In the genomic region with DNA sequence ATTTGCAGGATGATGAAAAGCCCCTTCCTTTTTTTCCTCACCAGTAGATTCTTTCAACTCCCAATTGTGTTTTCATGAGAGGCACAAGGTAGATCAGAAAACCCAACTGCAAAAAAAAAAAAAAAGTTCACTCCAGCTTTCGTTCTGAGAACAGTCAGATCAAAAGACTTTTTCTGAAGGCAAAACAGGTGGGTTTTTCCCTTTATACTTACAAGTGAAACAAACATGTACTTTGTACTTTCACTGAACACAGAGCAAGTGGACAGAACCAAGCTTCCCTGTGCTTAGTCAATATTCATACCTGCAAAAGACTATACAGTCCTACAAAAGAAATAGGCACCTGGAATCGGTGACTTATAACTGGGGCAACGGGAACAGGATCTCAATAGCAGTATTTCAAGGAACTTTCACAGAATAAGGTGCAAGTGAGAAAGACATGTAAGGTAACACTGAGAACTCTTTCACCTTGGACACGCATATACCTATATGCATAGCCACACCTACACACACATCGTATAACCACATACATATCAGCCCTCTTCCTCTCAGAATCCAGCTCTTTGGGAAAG, we compare ENCODE assay signal across 15 cellular contexts. TPM values are rescaled to one million over a fixed set of nuclear protein-coding genes. Genes with fewer than 3 reads are reported as not detected.
DNase-seq lines count a peak whose midpoint lies in the region; ATAC-seq lines count a peak whose summit lies in the region.
"Had no signal": no experiment of that assay in that cellular context is flagged by ENCODE, and none has a peak within 500 bp of the region (broad histone marks: within the 10 kb centered on the region; RNA-seq: fewer than 3 reads in every experiment).

No MANE protein-coding gene starts in this region.

- ATAC-seq in GM18858 (IDR thresholded peaks at IDR 0.05; ENCODE audit: unreplicated experiment) (peak; percentile 85), GM21786 (IDR thresholded peaks at IDR 0.05; ENCODE audit: unreplicated experiment) (peak; percentile 95), HG03354 (IDR thresholded peaks at IDR 0.05; ENCODE audit: poor library complexity, severe bottlenecking, unreplicated experiment) (peak; percentile 76), GM21381 (IDR thresholded peaks at IDR 0.05; ENCODE audit: unreplicated experiment) (no peak)

- DNase-seq in mucosa of gallbladder (ENCODE audit: low spot score) (peak; percentile 21), NCI-H1092 (lab: John Stamatoyannopoulos, UW) (no peak), DMS79 (lab: John Stamatoyannopoulos, UW) (no peak), H4 (ENCODE audit: low spot score) (no peak)
- DNase-seq: activated naive CD4-positive, alpha-beta T cell treated with Interleukin-2 at 50 U/mL for 16 hours; effector memory CD4-positive, alpha-beta T cell; GM23248; KBM-7; NCI-H1694 treated with DMSO at 0.1 percent for 48 hours; nucleus accumbens had no signal

RNA-seq across cellular contexts. Expression of a gene that starts 54.1 kb away (rescaled TPM):
- 38.8 TPM for total RNA-seq in mucosa of gallbladder
- total RNA-seq in H4 (2014; rRNA removed; shearing (Covaris generic)): 0.04 and 0.31 TPM in 2 replicates
- total RNA-seq: fibroblast of villous mesenchyme, GM23248 had no signal

Comparison
In these comparisons a context has a peak if more than half of its experiments do, and no peak if none do; other contexts are left out.
1. RNA of a gene that starts 54.1 kb away (total RNA-seq): 38.8 TPM in mucosa of gallbladder (single experiment); 0.04 to 0.31 TPM in H4; every median in the first group is over 10 times any median in the second.